17 cellular contexts compared by ENCODE assay signal in genomic region chr1:147902183-147902845, GRCh38. TPM values are rescaled to one million over a fixed set of nuclear protein-coding genes. Genes with fewer than 3 reads are reported as not detected.
DNase-seq lines count a peak whose midpoint lies in the region; TF ChIP-seq lines count a peak whose summit lies in the region.
"Had no signal": no experiment of that assay in that cellular context is flagged by ENCODE, and none has a peak within 500 bp of the region (broad histone marks: within the 10 kb centered on the region; RNA-seq: fewer than 3 reads in every experiment).

GJA8 (plus strand) TSS chr1:147902795; CDS start chr1:147907956, 5,161 bp downstream.

- H3K27ac ChIP-seq in left ventricle myocardium inferior (replicated peaks), result no peak within 1 kb of the TSS

- no peak within 1 kb of the TSS for H3K4me3 ChIP-seq in fibroblast of villous mesenchyme (ENCODE audit: low read depth, low read length)
- no peak within 1 kb of the TSS for H3K4me3 ChIP-seq in left ventricle myocardium inferior
- H3K4me3 ChIP-seq: K562 had no signal

- DNase-seq in EH (ENCODE audit: low read depth), result peak; percentile 70
- peak; percentile 49 for DNase-seq in NCI-H226
- peak; percentile 13 for DNase-seq in fibroblast of villous mesenchyme (ENCODE audit: low read depth)
- peak; percentile 26 for DNase-seq in retina
- DNase-seq in RPMI8226, result no peak
- no peak for DNase-seq in activated CD4-positive, CD25-positive, alpha-beta regulatory T cell treated with anti-CD3 and anti-CD28 coated beads, Interleukin-2, amount 50 U/mL, for 72 hours
- DNase-seq in activated T-cell treated with anti-CD3 and anti-CD28 coated beads, Interleukin-2, amount 50 U/mL, for 48 hours, result no peak
- no peak for DNase-seq in left ventricle myocardium inferior
- DNase-seq: COR-L47, DMS 273 treated with DMSO at 0.1 percent for 48 hours, DND-41, MV-4-11, NCI-H1694 treated with DMSO at 0.1 percent for 48 hours, NCI-H510A treated with DMSO at 0.1 percent for 48 hours, NCI-H82, OCI-M1 had no signal

- TF ChIP-seq CTCF in fibroblast of villous mesenchyme (IDR thresholded peaks at IDR 0.05; ENCODE audit: insufficient read depth, low read depth, low read length) (no peak), left ventricle myocardium inferior (IDR thresholded peaks at IDR 0.05; ENCODE audit: borderline replicate concordance) (no peak)

- no peaks in the 10 kb centered on the region for H3K36me3 ChIP-seq in left ventricle myocardium inferior

- peaks cover 3% of the 10 kb centered on the region for H3K4me1 ChIP-seq in left ventricle myocardium inferior

- no peaks in the 10 kb centered on the region for H3K9me3 ChIP-seq in left ventricle myocardium inferior (replicated peaks)

- intact Hi-C loops in left ventricle myocardium inferior (cut with micrococcal nuclease), result no loop called here

- peaks cover 11% of the 10 kb centered on the region for H3K27me3 ChIP-seq in left ventricle myocardium inferior (ENCODE audit: low read depth)

RNA-seq across cellular contexts. Expression of gene GJA8, which starts in this region (rescaled TPM):
- total RNA-seq in fibroblast of villous mesenchyme (not detected in 2 replicates), left ventricle myocardium inferior (not detected)
- total RNA-seq: K562 had no signal

Comparison
In these comparisons a context has a peak if more than half of its experiments do, and no peak if none do; other contexts are left out.
1. Peak in DNase-seq in fibroblast of villous mesenchyme; RNA of the gene not detected or under 1 TPM.
2. DNase-seq: peak in EH (single experiment), NCI-H226 (single experiment) and retina (single experiment); none in RPMI8226 (single experiment), activated CD4-positive, CD25-positive, alpha-beta regulatory T cell treated with anti-CD3 and anti-CD28 coated beads, Interleukin-2, amount 50 U/mL, for 72 hours (single experiment), activated T-cell treated with anti-CD3 and anti-CD28 coated beads, Interleukin-2, amount 50 U/mL, for 48 hours (0 of 2) and left ventricle myocardium inferior (single experiment).